ENCODE assay signal across 36 cellular contexts in the genomic region with DNA sequence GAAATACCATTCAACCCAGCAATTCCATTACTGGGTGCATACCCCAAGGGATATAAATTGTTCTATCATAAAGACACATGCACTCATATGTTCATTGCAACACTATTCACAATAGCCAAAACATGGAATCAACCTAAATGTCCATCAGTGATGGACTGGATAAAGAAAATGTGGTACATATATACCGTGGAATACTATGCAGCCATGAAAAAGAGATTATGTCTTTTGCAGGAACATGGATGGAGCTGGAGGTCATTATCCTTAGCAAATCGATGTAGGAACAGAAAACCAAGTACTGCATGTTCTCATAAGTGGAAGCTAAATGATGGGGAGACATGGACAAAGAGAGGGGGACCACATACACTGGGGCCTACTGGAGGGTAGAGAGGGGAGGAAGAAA. TPM values are rescaled to one million over a fixed set of nuclear protein-coding genes. Genes with fewer than 3 reads are reported as not detected.
"Had no signal": no experiment of that assay in that cellular context is flagged by ENCODE, and none has a peak within 500 bp of the region (broad histone marks: within the 10 kb centered on the region; RNA-seq: fewer than 3 reads in every experiment).

No MANE protein-coding gene starts in this region.

- H3K27me3 ChIP-seq: body of pancreas, breast epithelium had no signal

- FAIRE-seq: astrocyte, colon, TTC549 had no signal

- H3K27ac ChIP-seq: adrenal gland, body of pancreas, brain microvascular endothelial cell, breast epithelium, coronary artery, VCaP had no signal

- H3K36me3 ChIP-seq: adrenal gland, brain microvascular endothelial cell, breast epithelium had no signal

- H3K4me1 ChIP-seq: adrenal gland, body of pancreas, breast epithelium had no signal

- H3K4me3 ChIP-seq: adrenal gland, body of pancreas, breast epithelium, coronary artery had no signal

- DNase-seq: activated B cell treated with CpG ODN at 0.5 μM for 24 hours; activated CD4-positive, alpha-beta memory T cell treated with anti-CD3 and anti-CD28 coated beads for 36 hours; activated CD4-positive, alpha-beta T cell treated with anti-CD3 and anti-CD28 coated beads for 4 hours; activated CD4-positive, alpha-beta T cell treated with anti-CD3 and anti-CD28 coated beads, Interleukin-2, amount 10 ng/mL, durations not matched to agents 24 days and 14 days; activated CD4-positive, alpha-beta T cell treated with anti-CD3 and anti-CD28 coated beads, Interleukin-2, amount 50 U/mL, for 1 hour; activated CD4-positive, alpha-beta T cell treated with anti-CD3 and anti-CD28 coated beads, Interleukin-2, amount 50 U/mL, for 4 hours; activated CD4-positive, CD25-positive, alpha-beta regulatory T cell treated with anti-CD3 and anti-CD28 coated beads, Interleukin-2, amount 50 U/mL, for 72 hours; activated CD8-positive, alpha-beta memory T cell treated with anti-CD3 and anti-CD28 coated beads, Interleukin-2, amount 50 U/mL, for 4 hours; activated CD8-positive, alpha-beta T cell treated with anti-CD3 and anti-CD28 coated beads for 36 hours; activated effector memory CD4-positive, alpha-beta T cell treated with anti-CD3 and anti-CD28 coated beads, Interleukin-2, amount 50 U/mL, for 16 hours; activated gamma-delta T cell treated with Interleukin-2 at 50 U/mL for 16 hours; activated naive CD4-positive, alpha-beta T cell; activated naive CD4-positive, alpha-beta T cell treated with anti-CD3 and anti-CD28 coated beads, Interleukin-2, amount 10 ng/mL, durations not matched to agents 7 days and 5 days; activated naive CD8-positive, alpha-beta T cell treated with anti-CD3 and anti-CD28 coated beads for 36 hours; activated T-cell treated with anti-CD3 and anti-CD28 coated beads for 4 hours; activated T-cell treated with anti-CD3 and anti-CD28 coated beads, Interleukin-2, amount 50 U/mL, for 1 hour; activated T-cell treated with anti-CD3 and anti-CD28 coated beads, Interleukin-2, amount 50 U/mL, for 4 hours; activated T-cell treated with anti-CD3 and anti-CD28 coated beads, Interleukin-2, amount 50 U/mL, for 72 hours; adrenal gland; amniotic stem cell; aorta; body of pancreas; brain microvascular endothelial cell; central memory CD4-positive, alpha-beta T cell; T-helper 2 cell; T-helper 9 cell had no signal

- H3K9me3 ChIP-seq: adrenal gland, body of pancreas, breast epithelium had no signal

- ATAC-seq: activated CD8-positive, alpha-beta T cell treated with anti-CD3 and anti-CD28 coated beads for 36 hours; activated naive CD4-positive, alpha-beta T cell treated with anti-CD3 and anti-CD28 coated beads, Interleukin-2, amount 50 U/mL, for 72 hours; activated T-cell treated with anti-CD3 and anti-CD28 coated beads, Interleukin-2, amount 50 U/mL, for 4 hours; activated T-cell treated with anti-CD3 and anti-CD28 coated beads, Interleukin-2, amount 50 U/mL, for 72 hours; activated T-helper 17 cell treated with anti-CD3 and anti-CD28 coated beads, Interleukin-2, amount 50 U/mL, for 72 hours; body of pancreas had no signal

RNA-seq across cellular contexts. Expression of a gene that starts 5.5 kb away (rescaled TPM):
- total RNA-seq: activated CD4-positive, alpha-beta memory T cell treated with anti-CD3 and anti-CD28 coated beads for 36 hours; activated CD4-positive, alpha-beta T cell treated with anti-CD3 and anti-CD28 coated beads, Interleukin-2, amount 10 ng/mL, durations not matched to agents 24 days and 14 days; activated CD8-positive, alpha-beta memory T cell treated with anti-CD3 and anti-CD28 coated beads for 36 hours; activated CD8-positive, alpha-beta T cell treated with anti-CD3 and anti-CD28 coated beads for 36 hours; activated naive CD4-positive, alpha-beta T cell treated with anti-CD3 and anti-CD28 coated beads, Interleukin-2, amount 50 U/mL, for 72 hours; activated naive CD8-positive, alpha-beta T cell treated with anti-CD3 and anti-CD28 coated beads for 36 hours; activated T-cell treated with anti-CD3 and anti-CD28 coated beads, Interleukin-2, amount 50 U/mL, for 4 hours; activated T-cell treated with anti-CD3 and anti-CD28 coated beads, Interleukin-2, amount 50 U/mL, for 72 hours; activated T-helper 1 cell treated with anti-CD3 and anti-CD28 coated beads, Interleukin-12 subunit alpha, Interleukin-12 subunit beta, Interleukin-2, Interleukin-4 antibody, amounts not matched to agents 30 ng/mL and 10 ng/mL and 1 ng/mL, durations not matched to agents 14 hours and 24 hours and 36 hours; activated T-helper 17 cell treated with anti-CD3 and anti-CD28 coated beads, Interleukin-2, amount 50 U/mL, for 72 hours had no signal
